22 cellular contexts compared by ENCODE assay signal in genomic region chr6:133423242-133423641, GRCh38.
"Had no signal": no experiment of that assay in that cellular context is flagged by ENCODE, and none has a peak within 500 bp of the region (broad histone marks: within the 10 kb centered on the region; RNA-seq: fewer than 3 reads in every experiment).

No MANE protein-coding gene starts in this region.

- H3K27ac ChIP-seq: SJSA1, SK-N-MC had no signal

- H3K9me3 ChIP-seq: SJSA1 had no signal

- FAIRE-seq: RCC 7860 had no signal

- H3K4me1 ChIP-seq: SJSA1 had no signal

- H3K4me3 ChIP-seq: SJSA1, SK-N-MC had no signal

- H3K36me3 ChIP-seq: SJSA1 had no signal

- DNase-seq: IMR-90, Karpas-422, KG1, MM.1S, NCI-H1092 treated with DMSO at 0.1 percent for 48 hours, NCI-H1436, NCI-H187, NCI-H2029, NCI-H2081 treated with DMSO at 0.1 percent for 48 hours, NCI-H2171, NCI-H226, NCI-H446, NCI-H510A, NCI-H524 treated with DMSO at 0.1 percent for 48 hours, NCI-H69, NCI-H774, Right ventricle myocardium superior, RPMI8226, SIG-M5 had no signal
